Comparison of ENCODE assay signal across 13 cellular contexts in the genomic region with DNA sequence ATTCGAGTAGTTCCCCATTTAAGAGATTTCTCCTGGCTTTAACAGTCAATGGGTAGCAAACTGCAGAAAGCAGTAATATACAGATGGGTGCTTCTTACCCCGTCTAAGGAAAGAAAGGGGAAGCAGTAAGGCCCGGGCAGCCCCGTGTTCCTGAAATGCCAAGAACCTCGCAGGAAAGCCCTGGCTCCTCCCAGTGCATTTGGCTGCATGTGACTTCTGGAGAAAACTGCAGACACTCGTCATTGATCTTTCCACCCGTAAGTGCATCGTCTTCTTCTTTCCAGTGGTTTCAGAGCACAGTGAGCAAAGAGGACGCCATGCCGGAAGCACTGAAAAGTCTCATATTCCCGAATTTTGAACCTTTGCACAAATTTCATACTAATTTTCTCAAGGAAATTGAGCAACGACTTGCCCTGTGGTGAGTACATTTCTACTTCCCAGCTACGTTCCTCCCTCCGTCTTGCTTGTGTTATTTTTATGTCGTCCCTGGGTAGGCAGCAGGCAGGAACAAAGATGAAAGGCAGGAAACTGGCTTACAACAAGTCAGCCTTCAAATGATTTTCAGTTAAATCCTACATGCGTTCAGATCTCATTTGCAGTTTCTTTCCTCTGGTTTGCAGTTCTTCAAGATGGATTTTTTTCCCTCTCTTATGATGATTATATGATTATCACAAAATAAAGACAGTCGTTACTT.
A peak's percentile ranks its signal among the peaks of the same experiment; 100 is the strongest.
DNase-seq lines count a peak whose midpoint lies in the region; ATAC-seq and TF ChIP-seq lines count a peak whose summit lies in the region.
"Had no signal": no experiment of that assay in that cellular context is flagged by ENCODE, and none has a peak within 500 bp of the region (broad histone marks: within the 10 kb centered on the region; RNA-seq: fewer than 3 reads in every experiment).

No MANE protein-coding gene starts in this region.

- TF ChIP-seq CTCF in lower lobe of right lung (IDR thresholded peaks at IDR 0.05) (no peak), upper lobe of right lung (IDR thresholded peaks at IDR 0.05) (no peak), GM10266 (IDR thresholded peaks at IDR 0.05; ENCODE audit: control insufficient read depth, insufficient read depth, low read depth, missing control alignments) (no peak)

- H3K27ac ChIP-seq in lower lobe of right lung (peak overlapping the region; percentile 51), upper lobe of right lung (peak overlapping the region; percentile 51)

- H3K9me3 Mint-ChIP-seq in activated naive CD8-positive, alpha-beta T cell treated with anti-CD3 and anti-CD28 coated beads, Interleukin-2, amount 10 ng/mL, durations not matched to agents 7 days and 5 days: no peaks in the 10 kb centered on the region

- ATAC-seq in activated naive CD8-positive, alpha-beta T cell treated with anti-CD3 and anti-CD28 coated beads, Interleukin-2, amount 10 ng/mL, durations not matched to agents 7 days and 5 days (ENCODE audit: low read depth): no peak
- ATAC-seq in lower lobe of right lung (peak in 1 of 2 donors; percentile 45), upper lobe of right lung (peak; percentile 67)

- POLR2A ChIA-PET in activated naive CD8-positive, alpha-beta T cell treated with anti-CD3 and anti-CD28 coated beads, Interleukin-2, amount 10 ng/mL, durations not matched to agents 7 days and 5 days (lab: Charles Lee): no interaction called here

- peaks cover 4% of the 10 kb centered on the region for H3K27me3 Mint-ChIP-seq in activated naive CD8-positive, alpha-beta T cell treated with anti-CD3 and anti-CD28 coated beads, Interleukin-2, amount 10 ng/mL, durations not matched to agents 7 days and 5 days

- peak; percentile 4 for DNase-seq in stimulated activated CD4-positive, alpha-beta T cell treated with anti-CD3 and anti-CD28 coated beads, Interleukin-4, amount 100 ng/mL, for 24 hours
- DNase-seq in stimulated activated CD4-positive, alpha-beta T cell treated with anti-CD3 and anti-CD28 coated beads, Interleukin-2, amount 100 ng/mL, for 48 hours: no peak
- no peak for DNase-seq in activated naive CD8-positive, alpha-beta T cell treated with anti-CD3 and anti-CD28 coated beads, Interleukin-2, amount 10 ng/mL, durations not matched to agents 7 days and 5 days
- DNase-seq in lower lobe of right lung (peak; percentile 78), upper lobe of right lung (peak; percentile 76), HAP-1 (ENCODE audit: low spot score in 2 of 2) (no peak), GM10266 (ENCODE audit: extremely low spot score) (no peak), NCI-H2107 treated with DMSO at 0.1 percent for 48 hours (lab: John Stamatoyannopoulos, UW; ENCODE audit: unreplicated experiment) (no peak)
- DNase-seq: activated effector memory CD4-positive, alpha-beta T cell treated with anti-CD3 and anti-CD28 coated beads, Interleukin-2, amount 50 U/mL, for 16 hours; islet precursor cell; NCI-H69; SW 1271 had no signal

- H3K27me3 ChIP-seq in lower lobe of right lung (ENCODE audit: low read depth): no peaks in the 10 kb centered on the region
- no peaks in the 10 kb centered on the region for H3K27me3 ChIP-seq in upper lobe of right lung
- H3K27me3 ChIP-seq in HAP-1 (ENCODE audit: low read depth): no peaks in the 10 kb centered on the region

- no peaks in the 10 kb centered on the region for H3K9me3 ChIP-seq in lower lobe of right lung
- H3K9me3 ChIP-seq in upper lobe of right lung: no peaks in the 10 kb centered on the region
- no peaks in the 10 kb centered on the region for H3K9me3 ChIP-seq in HAP-1
- H3K9me3 ChIP-seq: Caco-2 had no signal

- peak overlapping the region; percentile 39 for H3K27ac Mint-ChIP-seq in activated naive CD8-positive, alpha-beta T cell treated with anti-CD3 and anti-CD28 coated beads, Interleukin-2, amount 10 ng/mL, durations not matched to agents 7 days and 5 days

- H3K4me3 Mint-ChIP-seq in activated naive CD8-positive, alpha-beta T cell treated with anti-CD3 and anti-CD28 coated beads, Interleukin-2, amount 10 ng/mL, durations not matched to agents 7 days and 5 days: peak overlapping the region; percentile 54

- no peaks in the 10 kb centered on the region for H3K36me3 Mint-ChIP-seq in activated naive CD8-positive, alpha-beta T cell treated with anti-CD3 and anti-CD28 coated beads, Interleukin-2, amount 10 ng/mL, durations not matched to agents 7 days and 5 days

- peaks cover 20% of the 10 kb centered on the region for H3K4me1 ChIP-seq in lower lobe of right lung
- H3K4me1 ChIP-seq in upper lobe of right lung: peaks cover 7% of the 10 kb centered on the region
- no peaks in the 10 kb centered on the region for H3K4me1 ChIP-seq in HAP-1

- H3K36me3 ChIP-seq in lower lobe of right lung: peaks cover 32% of the 10 kb centered on the region
- no peaks in the 10 kb centered on the region for H3K36me3 ChIP-seq in upper lobe of right lung
- H3K36me3 ChIP-seq in HAP-1 (replicated peaks): no peaks in the 10 kb centered on the region; the same call in 1 of the 2 replicates

- H3K4me3 ChIP-seq in lower lobe of right lung: peak overlapping the region; percentile 26
- peak overlapping the region; percentile 30 for H3K4me3 ChIP-seq in upper lobe of right lung
- no peak overlapping the region for H3K4me3 ChIP-seq in HAP-1

- intact Hi-C loops in lower lobe of right lung (cut with DNase I): no loop called here
- intact Hi-C loops in upper lobe of right lung (cut with DNase I): no loop called here

- peaks cover 7% of the 10 kb centered on the region for H3K4me1 Mint-ChIP-seq in activated naive CD8-positive, alpha-beta T cell treated with anti-CD3 and anti-CD28 coated beads, Interleukin-2, amount 10 ng/mL, durations not matched to agents 7 days and 5 days

- in situ Hi-C loops in HAP-1 (cut with MboI; ENCODE audit: low sequenced_read_pairs): no loop called here

Comparison
In these comparisons a context has a peak if more than half of its experiments do, and no peak if none do; other contexts are left out.
1. DNase-seq: peak in stimulated activated CD4-positive, alpha-beta T cell treated with anti-CD3 and anti-CD28 coated beads, Interleukin-4, amount 100 ng/mL, for 24 hours (single experiment), lower lobe of right lung (single experiment) and upper lobe of right lung (single experiment); none in stimulated activated CD4-positive, alpha-beta T cell treated with anti-CD3 and anti-CD28 coated beads, Interleukin-2, amount 100 ng/mL, for 48 hours (0 of 2), activated naive CD8-positive, alpha-beta T cell treated with anti-CD3 and anti-CD28 coated beads, Interleukin-2, amount 10 ng/mL, durations not matched to agents 7 days and 5 days (single experiment), HAP-1 (0 of 2), GM10266 (single experiment) and NCI-H2107 treated with DMSO at 0.1 percent for 48 hours (single experiment).